Comparison of ENCODE assay signal across 21 cellular contexts in the genomic region with DNA sequence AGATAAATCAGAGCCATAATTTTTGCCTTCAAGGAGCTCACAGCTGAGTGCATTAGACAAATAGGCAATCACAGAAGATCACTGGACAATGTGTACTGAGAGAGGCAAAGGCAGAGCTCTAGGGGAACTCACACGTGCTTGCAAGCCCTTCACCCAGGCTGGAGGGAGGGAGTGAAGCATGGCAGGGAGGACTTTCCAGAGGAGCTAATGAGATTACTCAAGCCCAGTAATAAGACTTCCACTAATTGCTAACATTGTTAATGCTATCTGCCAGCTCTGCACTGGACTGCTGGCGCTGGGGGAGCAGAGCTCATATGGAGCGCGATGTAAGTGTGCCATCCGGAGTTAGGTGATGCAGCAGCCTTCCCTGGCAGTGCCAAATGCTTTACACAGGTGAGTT.
"Had no signal": no experiment of that assay in that cellular context is flagged by ENCODE, and none has a peak within 500 bp of the region (broad histone marks: within the 10 kb centered on the region; RNA-seq: fewer than 3 reads in every experiment).

No MANE protein-coding gene starts in this region.

- H3K4me3 Mint-ChIP-seq: activated B cell treated with CpG ODN at 0.5 μM for 24 hours; activated CD4-positive, alpha-beta T cell treated with anti-CD3 and anti-CD28 coated beads for 36 hours; activated naive CD4-positive, alpha-beta T cell treated with anti-CD3 and anti-CD28 coated beads for 36 hours; activated naive CD8-positive, alpha-beta T cell treated with anti-CD3 and anti-CD28 coated beads, Interleukin-2, amount 10 ng/mL, durations not matched to agents 7 days and 5 days; central memory CD8-positive, alpha-beta T cell; naive thymus-derived CD8-positive, alpha-beta T cell had no signal

- H3K36me3 Mint-ChIP-seq: activated naive CD8-positive, alpha-beta T cell treated with anti-CD3 and anti-CD28 coated beads, Interleukin-2, amount 10 ng/mL, durations not matched to agents 7 days and 5 days; naive thymus-derived CD8-positive, alpha-beta T cell had no signal

- H3K27me3 ChIP-seq: breast epithelium, spleen, upper lobe of right lung had no signal

- H3K27ac Mint-ChIP-seq: activated B cell treated with CpG ODN at 0.5 μM for 24 hours; activated CD4-positive, alpha-beta T cell treated with anti-CD3 and anti-CD28 coated beads for 36 hours; activated naive CD4-positive, alpha-beta T cell treated with anti-CD3 and anti-CD28 coated beads for 36 hours; activated naive CD8-positive, alpha-beta T cell treated with anti-CD3 and anti-CD28 coated beads, Interleukin-2, amount 10 ng/mL, durations not matched to agents 7 days and 5 days; mesothelial cell of epicardium; naive thymus-derived CD8-positive, alpha-beta T cell had no signal

- H3K36me3 ChIP-seq: breast epithelium, spleen, upper lobe of right lung had no signal

- DNase-seq: activated B cell treated with CpG ODN at 0.5 μM for 24 hours; activated CD4-positive, alpha-beta T cell treated with anti-CD3 and anti-CD28 coated beads for 36 hours; activated CD4-positive, alpha-beta T cell treated with anti-CD3 and anti-CD28 coated beads, Interleukin-2, amount 50 U/mL, for 48 hours; activated naive CD4-positive, alpha-beta T cell treated with anti-CD3 and anti-CD28 coated beads for 36 hours; activated naive CD8-positive, alpha-beta T cell treated with anti-CD3 and anti-CD28 coated beads, Interleukin-2, amount 10 ng/mL, durations not matched to agents 7 days and 5 days; activated T-cell treated with anti-CD3 and anti-CD28 coated beads, Interleukin-2, amount 50 U/mL, for 48 hours; amniotic stem cell; effector memory CD4-positive, alpha-beta T cell; foreskin melanocyte; left ventricle myocardium superior; mammary epithelial cell; naive thymus-derived CD8-positive, alpha-beta T cell; spleen; stimulated activated CD4-positive, alpha-beta T cell treated with anti-CD3 and anti-CD28 coated beads, Interleukin-4, amount 100 ng/mL, for 1 hour; stimulated activated naive CD4-positive, alpha-beta T cell treated with Interleukin-2 at 50 U/mL for 16 hours; T1000; upper lobe of right lung had no signal

- H3K4me3 ChIP-seq: breast epithelium, spleen, upper lobe of right lung had no signal

- H3K9me3 Mint-ChIP-seq: activated B cell treated with CpG ODN at 0.5 μM for 24 hours had no signal

- ATAC-seq: activated CD4-positive, alpha-beta T cell treated with anti-CD3 and anti-CD28 coated beads for 36 hours; esophagus mucosa; left ventricle myocardium superior; naive thymus-derived CD8-positive, alpha-beta T cell; upper lobe of right lung had no signal

- H3K4me1 ChIP-seq: breast epithelium, spleen, upper lobe of right lung had no signal

- H3K27me3 Mint-ChIP-seq: activated B cell treated with CpG ODN at 0.5 μM for 24 hours; activated naive CD8-positive, alpha-beta T cell treated with anti-CD3 and anti-CD28 coated beads, Interleukin-2, amount 10 ng/mL, durations not matched to agents 7 days and 5 days had no signal

- H3K27ac ChIP-seq: breast epithelium, spleen, upper lobe of right lung had no signal

- H3K9me3 ChIP-seq: breast epithelium, spleen, upper lobe of right lung had no signal

- H3K4me1 Mint-ChIP-seq: activated B cell treated with CpG ODN at 0.5 μM for 24 hours; activated CD4-positive, alpha-beta T cell treated with anti-CD3 and anti-CD28 coated beads for 36 hours; activated naive CD8-positive, alpha-beta T cell treated with anti-CD3 and anti-CD28 coated beads, Interleukin-2, amount 10 ng/mL, durations not matched to agents 7 days and 5 days; central memory CD8-positive, alpha-beta T cell; mesothelial cell of epicardium; naive thymus-derived CD8-positive, alpha-beta T cell had no signal
